ENCODE assay signal across 1 cellular context in genomic region chr11:2297623-2298030, GRCh38.
TF ChIP-seq lines count a peak whose summit lies in the region.

No MANE protein-coding gene starts in this region.

TF ChIP-seq in K562, 482 proteins besides CTCF, POLR2A, EP300 and RAD21:
- TF ChIP-seq, protein P1, sequence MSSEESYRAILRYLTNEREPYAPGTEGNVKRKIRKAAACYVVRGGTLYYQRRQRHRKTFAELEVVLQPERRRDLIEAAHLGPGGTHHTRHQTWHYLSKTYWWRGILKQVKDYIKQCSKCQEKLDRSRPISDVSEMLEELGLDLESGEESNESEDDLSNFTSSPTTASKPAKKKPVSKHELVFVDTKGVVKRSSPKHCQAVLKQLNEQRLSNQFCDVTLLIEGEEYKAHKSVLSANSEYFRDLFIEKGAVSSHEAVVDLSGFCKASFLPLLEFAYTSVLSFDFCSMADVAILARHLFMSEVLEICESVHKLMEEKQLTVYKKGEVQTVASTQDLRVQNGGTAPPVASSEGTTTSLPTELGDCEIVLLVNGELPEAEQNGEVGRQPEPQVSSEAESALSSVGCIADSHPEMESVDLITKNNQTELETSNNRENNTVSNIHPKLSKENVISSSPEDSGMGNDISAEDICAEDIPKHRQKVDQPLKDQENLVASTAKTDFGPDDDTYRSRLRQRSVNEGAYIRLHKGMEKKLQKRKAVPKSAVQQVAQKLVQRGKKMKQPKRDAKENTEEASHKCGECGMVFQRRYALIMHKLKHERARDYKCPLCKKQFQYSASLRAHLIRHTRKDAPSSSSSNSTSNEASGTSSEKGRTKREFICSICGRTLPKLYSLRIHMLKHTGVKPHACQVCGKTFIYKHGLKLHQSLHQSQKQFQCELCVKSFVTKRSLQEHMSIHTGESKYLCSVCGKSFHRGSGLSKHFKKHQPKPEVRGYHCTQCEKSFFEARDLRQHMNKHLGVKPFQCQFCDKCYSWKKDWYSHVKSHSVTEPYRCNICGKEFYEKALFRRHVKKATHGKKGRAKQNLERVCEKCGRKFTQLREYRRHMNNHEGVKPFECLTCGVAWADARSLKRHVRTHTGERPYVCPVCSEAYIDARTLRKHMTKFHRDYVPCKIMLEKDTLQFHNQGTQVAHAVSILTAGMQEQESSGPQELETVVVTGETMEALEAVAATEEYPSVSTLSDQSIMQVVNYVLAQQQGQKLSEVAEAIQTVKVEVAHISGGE (CRISPR knock-in tag; IDR thresholded peaks at IDR 0.05), result no peak
- peak; percentile 93 for TF ChIP-seq ZNF24 (IDR thresholded peaks at IDR 0.05)
- TF ChIP-seq DNMT1 (IDR thresholded peaks at IDR 0.05), result no peak
- no peak for TF ChIP-seq PTRF (tag; IDR thresholded peaks at IDR 0.05)
- TF ChIP-seq HNRNPLL (IDR thresholded peaks at IDR 0.05; ENCODE audit: low read depth, low read length, poor library complexity, severe bottlenecking), result no peak
- TF ChIP-seq CHD7 (IDR thresholded peaks at IDR 0.05; ENCODE audit: low read depth, low read length), result no peak
- TF ChIP-seq ZNF584 (CRISPR knock-in tag; IDR thresholded peaks at IDR 0.05; ENCODE audit: low read depth), result no peak
- TF ChIP-seq, protein P2, sequence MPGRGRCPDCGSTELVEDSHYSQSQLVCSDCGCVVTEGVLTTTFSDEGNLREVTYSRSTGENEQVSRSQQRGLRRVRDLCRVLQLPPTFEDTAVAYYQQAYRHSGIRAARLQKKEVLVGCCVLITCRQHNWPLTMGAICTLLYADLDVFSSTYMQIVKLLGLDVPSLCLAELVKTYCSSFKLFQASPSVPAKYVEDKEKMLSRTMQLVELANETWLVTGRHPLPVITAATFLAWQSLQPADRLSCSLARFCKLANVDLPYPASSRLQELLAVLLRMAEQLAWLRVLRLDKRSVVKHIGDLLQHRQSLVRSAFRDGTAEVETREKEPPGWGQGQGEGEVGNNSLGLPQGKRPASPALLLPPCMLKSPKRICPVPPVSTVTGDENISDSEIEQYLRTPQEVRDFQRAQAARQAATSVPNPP (IDR thresholded peaks at IDR 0.05; ENCODE audit: borderline replicate concordance, insufficient read depth, insufficient read length), result no peak
- TF ChIP-seq ZKSCAN8 (CRISPR knock-in tag; IDR thresholded peaks at IDR 0.05), result peak; percentile 77
- no peak for TF ChIP-seq POLR2B (IDR thresholded peaks at IDR 0.05; ENCODE audit: low read depth, partially characterized antibody)
- TF ChIP-seq MAFF (IDR thresholded peaks at IDR 0.05; ENCODE audit: low read length), result no peak
